Comparison of ENCODE assay signal across 8 cellular contexts in the genomic region with DNA sequence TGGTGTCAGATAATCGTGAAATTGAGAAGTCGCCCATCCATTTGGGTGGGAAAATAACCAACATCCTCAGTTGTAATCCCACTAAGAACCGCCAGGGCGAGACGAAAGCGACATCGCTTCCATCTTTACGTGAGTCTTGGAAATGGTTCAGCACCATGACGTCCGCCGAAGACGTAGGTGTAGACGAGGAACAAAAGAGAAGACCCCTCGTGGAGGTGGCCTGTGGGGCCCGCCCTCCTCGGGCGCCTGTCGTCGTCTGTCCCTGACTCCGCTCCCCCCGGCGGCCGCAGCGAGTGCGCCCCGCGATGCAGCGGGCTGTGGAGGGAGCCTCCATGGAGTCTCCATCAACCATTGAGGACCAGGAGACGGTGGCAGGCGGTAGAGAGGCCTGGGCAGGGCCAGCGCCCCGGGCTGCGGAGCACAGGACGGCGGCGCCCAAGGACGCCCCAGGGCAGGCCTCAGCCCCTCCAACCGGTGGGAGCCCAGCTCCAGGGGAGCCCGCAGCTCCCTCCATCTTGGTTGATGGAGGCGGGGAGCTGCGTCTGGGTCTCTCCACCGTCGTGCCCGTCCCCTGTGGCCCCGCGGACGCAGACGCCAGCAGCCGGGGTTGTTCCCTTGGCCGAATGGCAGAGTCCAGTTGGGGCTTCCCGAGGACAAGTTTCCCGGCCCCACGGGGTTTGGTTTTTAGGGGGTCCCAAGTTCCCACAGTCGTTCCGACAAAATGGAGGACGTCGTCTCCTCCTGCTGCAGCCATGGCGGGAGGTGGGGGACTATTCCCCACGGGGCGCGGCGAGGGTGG. TPM values are rescaled to one million over a fixed set of nuclear protein-coding genes. Genes with fewer than 3 reads are reported as not detected.
A peak's percentile ranks its signal among the peaks of the same experiment; 100 is the strongest.
DNase-seq lines count a peak whose midpoint lies in the region; ATAC-seq lines count a peak whose summit lies in the region.

No MANE protein-coding gene starts in this region.

- H3K4me3 Mint-ChIP-seq in activated CD8-positive, alpha-beta T cell treated with anti-CD3 and anti-CD28 coated beads, Interleukin-2, amount 10 ng/mL, durations not matched to agents 7 days and 5 days, result peak overlapping the region; percentile 79

- CTCF ChIA-PET in activated CD8-positive, alpha-beta T cell treated with anti-CD3 and anti-CD28 coated beads, Interleukin-2, amount 10 ng/mL, durations not matched to agents 7 days and 5 days (lab: Charles Lee), result interaction anchor here (0.6 to 2.1 kb wide), 3 partner anchors 28 to 96 kb away, joined by 3 to 8 read pairs (median 4); a partner anchor contains a TSS

- peaks cover 13% of the 10 kb centered on the region for H3K36me3 Mint-ChIP-seq in activated CD8-positive, alpha-beta T cell treated with anti-CD3 and anti-CD28 coated beads, Interleukin-2, amount 10 ng/mL, durations not matched to agents 7 days and 5 days (ENCODE audit: low read depth)

- H3K27ac Mint-ChIP-seq in activated CD8-positive, alpha-beta T cell treated with anti-CD3 and anti-CD28 coated beads, Interleukin-2, amount 10 ng/mL, durations not matched to agents 7 days and 5 days, result peak overlapping the region; percentile 92

- POLR2A ChIA-PET in activated CD8-positive, alpha-beta T cell treated with anti-CD3 and anti-CD28 coated beads, Interleukin-2, amount 10 ng/mL, durations not matched to agents 7 days and 5 days (lab: Charles Lee), result interaction anchor here (1.0 kb wide), 2 partner anchors 94 to 174 kb away, joined by 3 to 7 read pairs; a partner anchor contains a TSS

- H3K9me3 Mint-ChIP-seq in activated CD8-positive, alpha-beta T cell treated with anti-CD3 and anti-CD28 coated beads, Interleukin-2, amount 10 ng/mL, durations not matched to agents 7 days and 5 days (ENCODE audit: insufficient read depth), result no peaks in the 10 kb centered on the region

- H3K4me1 Mint-ChIP-seq in activated CD8-positive, alpha-beta T cell treated with anti-CD3 and anti-CD28 coated beads, Interleukin-2, amount 10 ng/mL, durations not matched to agents 7 days and 5 days (ENCODE audit: low read depth), result peaks cover 27% of the 10 kb centered on the region

- ATAC-seq in HG03108 (IDR thresholded peaks at IDR 0.05; ENCODE audit: unreplicated experiment), result peak; percentile 1
- peak; percentile 24 for ATAC-seq in activated CD8-positive, alpha-beta T cell treated with anti-CD3 and anti-CD28 coated beads, Interleukin-2, amount 10 ng/mL, durations not matched to agents 7 days and 5 days

- H3K27me3 Mint-ChIP-seq in activated CD8-positive, alpha-beta T cell treated with anti-CD3 and anti-CD28 coated beads, Interleukin-2, amount 10 ng/mL, durations not matched to agents 7 days and 5 days (ENCODE audit: low read depth), result peaks cover 7% of the 10 kb centered on the region

- DNase-seq in NCI-H1417 (lab: John Stamatoyannopoulos, UW), result peak; percentile 64 to 92 (median 83)
- no peak for DNase-seq in NCI-H1417 treated with DMSO at 0.1 percent for 48 hours (lab: John Stamatoyannopoulos, UW)
- peak; percentile 60 for DNase-seq in NCI-H524 treated with DMSO at 0.1 percent for 48 hours (lab: John Stamatoyannopoulos, UW)
- peak; percentile 90 for DNase-seq in activated CD8-positive, alpha-beta T cell treated with anti-CD3 and anti-CD28 coated beads, Interleukin-2, amount 10 ng/mL, durations not matched to agents 7 days and 5 days
- DNase-seq in effector CD8-positive, alpha-beta T cell (lab: John Stamatoyannopoulos, UW), result peak; percentile 82
- peak; percentile 64 to 71 for DNase-seq in lung microvascular endothelial cell (ENCODE audit: low read depth in 2 of 2)
- peak; percentile 61 to 78 (median 75) for DNase-seq in stimulated activated CD4-positive, alpha-beta T cell treated with anti-CD3 and anti-CD28 coated beads, TNF-alpha, amount 100 ng/mL, for 24 hours (ENCODE audit: low read depth in 3 of 3)

RNA-seq across cellular contexts. Expression of a gene that starts 1.0 kb away (rescaled TPM):
- 10 to 100 TPM; 45.6 to 51.8 TPM for total RNA-seq in activated CD8-positive, alpha-beta T cell treated with anti-CD3 and anti-CD28 coated beads, Interleukin-2, amount 10 ng/mL, durations not matched to agents 7 days and 5 days
- total RNA-seq in lung microvascular endothelial cell, result 27.0 and 41.5 TPM in 2 replicates
